In the genomic region with DNA sequence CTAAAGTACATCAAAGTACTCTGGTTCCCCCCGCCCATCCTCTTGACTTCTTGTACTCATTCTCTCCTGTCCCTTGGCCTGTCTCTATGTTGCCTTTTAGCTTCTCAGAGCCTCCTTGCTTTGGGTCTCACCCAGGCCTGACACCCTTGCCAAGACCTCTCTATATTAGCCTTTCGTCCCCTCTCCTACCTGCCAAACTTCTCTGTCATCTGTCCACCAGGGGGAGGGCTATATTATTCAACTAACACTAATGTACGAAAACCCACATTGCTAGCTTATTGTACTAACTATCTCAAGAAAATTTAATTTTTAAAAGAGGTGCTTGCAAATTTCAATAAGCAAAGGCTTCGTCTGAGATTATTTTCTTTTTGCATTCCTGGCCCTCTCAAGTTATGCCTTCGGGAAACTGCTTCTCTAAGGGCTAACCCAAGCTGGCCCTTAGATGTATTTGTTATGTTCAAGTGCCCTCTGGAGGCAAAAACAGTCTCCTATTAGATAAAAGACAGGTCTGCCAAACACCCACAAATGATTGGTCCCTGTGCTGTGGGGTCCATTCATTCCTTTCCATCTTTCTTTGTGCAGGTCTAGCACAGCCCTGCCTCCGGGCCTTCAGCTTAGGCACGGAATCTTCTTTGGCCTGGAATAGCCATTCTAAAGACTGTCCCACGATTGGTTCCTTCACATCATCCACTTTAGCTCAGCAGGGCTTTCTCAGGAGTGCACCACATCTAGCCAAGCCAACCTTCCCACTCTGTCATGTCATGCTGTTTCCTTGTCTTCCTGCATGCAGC, we compare ENCODE assay signal across 1 cellular context.
TF ChIP-seq lines count a peak whose summit lies in the region.

No MANE protein-coding gene starts in this region.

TF ChIP-seq in HepG2, 621 proteins besides CTCF, POLR2A, EP300 and RAD21 (continues in another document):
- TF ChIP-seq TRAFD1 (CRISPR knock-in tag; IDR thresholded peaks at IDR 0.05; ENCODE audit: borderline replicate concordance) (no peak), RFX5 (IDR thresholded peaks at IDR 0.05; ENCODE audit: low read depth, low read length) (no peak), ZNF569 (CRISPR knock-in tag; IDR thresholded peaks at IDR 0.05; ENCODE audit: borderline replicate concordance) (no peak), HMG20B (CRISPR knock-in tag; conservative IDR thresholded peaks at IDR 0.05) (no peak), ARID3A (IDR thresholded peaks at IDR 0.05; ENCODE audit: low read depth, low read length) (peak; percentile 30; the same call in 1 of the 2 replicates), ZNF777 (CRISPR knock-in tag; IDR thresholded peaks at IDR 0.05) (no peak), TCF12 (IDR thresholded peaks at IDR 0.05) (no peak), TCF12 (CRISPR knock-in tag; IDR thresholded peaks at IDR 0.05) (no peak), ASH2L (IDR thresholded peaks at IDR 0.05; ENCODE audit: insufficient read length, low read depth, low read length) (peak; percentile 47), RFX3 (CRISPR knock-in tag; IDR thresholded peaks at IDR 0.05) (no peak), ZBTB10 (CRISPR knock-in tag; IDR thresholded peaks at IDR 0.05; ENCODE audit: borderline replicate concordance) (no peak), ZNF441 (CRISPR knock-in tag; IDR thresholded peaks at IDR 0.05; ENCODE audit: borderline replicate concordance) (no peak), HNF4G (IDR thresholded peaks at IDR 0.05; ENCODE audit: borderline replicate concordance, low read depth, low read length) (no peak), HNF4G (CRISPR knock-in tag; IDR thresholded peaks at IDR 0.05; ENCODE audit: borderline replicate concordance, low read depth) (no peak), STAG1 (CRISPR knock-in tag; IDR thresholded peaks at IDR 0.05) (peak; percentile 68), ZNF550 (CRISPR knock-in tag; IDR thresholded peaks at IDR 0.05; ENCODE audit: borderline replicate concordance) (no peak), POGZ (CRISPR knock-in tag; IDR thresholded peaks at IDR 0.05) (no peak), MAFG (CRISPR knock-in tag; IDR thresholded peaks at IDR 0.05) (no peak), HMGXB4 (CRISPR knock-in tag; IDR thresholded peaks at IDR 0.05; ENCODE audit: borderline replicate concordance in 1 of 2, low read depth in 1 of 2) (peak; percentile 52 to 56; a peak in 2 of 4 replicates), NONO (IDR thresholded peaks at IDR 0.05) (no peak), NONO (CRISPR knock-in tag; conservative IDR thresholded peaks at IDR 0.05) (no peak), ZNF501 (CRISPR knock-in tag; IDR thresholded peaks at IDR 0.05) (no peak), ZNF367 (CRISPR knock-in tag; IDR thresholded peaks at IDR 0.05; ENCODE audit: borderline replicate concordance) (no peak), ZNF780A (CRISPR knock-in tag; IDR thresholded peaks at IDR 0.05) (no peak), ZNF556 (CRISPR knock-in tag; IDR thresholded peaks at IDR 0.05; ENCODE audit: borderline replicate concordance) (no peak), DMAP1 (CRISPR knock-in tag; IDR thresholded peaks at IDR 0.05) (no peak), SMAD3 (CRISPR knock-in tag; IDR thresholded peaks at IDR 0.05) (no peak), KAT8 (CRISPR knock-in tag; IDR thresholded peaks at IDR 0.05) (0 out of 2 replicates have a peak, but pooled peaks have one; percentile 2), SYNCRIP (IDR thresholded peaks at IDR 0.05; ENCODE audit: insufficient read depth, low read depth, low read length) (no peak), STAT6 (CRISPR knock-in tag; IDR thresholded peaks at IDR 0.05; ENCODE audit: borderline replicate concordance) (no peak), BHLHE40 (IDR thresholded peaks at IDR 0.05; ENCODE audit: low read length) (no peak), SIN3A (IDR thresholded peaks at IDR 0.05; ENCODE audit: borderline replicate concordance, low read depth, low read length) (no peak), POLR2AphosphoS2 (IDR thresholded peaks at IDR 0.05; ENCODE audit: low read depth, low read length) (no peak), BRD4 (CRISPR knock-in tag; IDR thresholded peaks at IDR 0.05) (no peak), HNRNPK (IDR thresholded peaks at IDR 0.05; ENCODE audit: low read depth, low read length, poor library complexity, severe bottlenecking) (no peak), IRF2 (CRISPR knock-in tag; IDR thresholded peaks at IDR 0.05) (no peak), AKNA (CRISPR knock-in tag; IDR thresholded peaks at IDR 0.05; ENCODE audit: borderline replicate concordance) (no peak), ZMYM3 (CRISPR knock-in tag; IDR thresholded peaks at IDR 0.05) (no peak), KDM5A (IDR thresholded peaks at IDR 0.05; ENCODE audit: borderline replicate concordance, low read length) (peak; percentile 77; the same call in 1 of the 2 replicates)
- TF ChIP-seq, protein P1, sequence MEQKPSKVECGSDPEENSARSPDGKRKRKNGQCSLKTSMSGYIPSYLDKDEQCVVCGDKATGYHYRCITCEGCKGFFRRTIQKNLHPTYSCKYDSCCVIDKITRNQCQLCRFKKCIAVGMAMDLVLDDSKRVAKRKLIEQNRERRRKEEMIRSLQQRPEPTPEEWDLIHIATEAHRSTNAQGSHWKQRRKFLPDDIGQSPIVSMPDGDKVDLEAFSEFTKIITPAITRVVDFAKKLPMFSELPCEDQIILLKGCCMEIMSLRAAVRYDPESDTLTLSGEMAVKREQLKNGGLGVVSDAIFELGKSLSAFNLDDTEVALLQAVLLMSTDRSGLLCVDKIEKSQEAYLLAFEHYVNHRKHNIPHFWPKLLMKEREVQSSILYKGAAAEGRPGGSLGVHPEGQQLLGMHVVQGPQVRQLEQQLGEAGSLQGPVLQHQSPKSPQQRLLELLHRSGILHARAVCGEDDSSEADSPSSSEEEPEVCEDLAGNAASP (CRISPR knock-in tag; IDR thresholded peaks at IDR 0.05; ENCODE audit: borderline replicate concordance) = no peak
- TF ChIP-seq, protein P2, sequence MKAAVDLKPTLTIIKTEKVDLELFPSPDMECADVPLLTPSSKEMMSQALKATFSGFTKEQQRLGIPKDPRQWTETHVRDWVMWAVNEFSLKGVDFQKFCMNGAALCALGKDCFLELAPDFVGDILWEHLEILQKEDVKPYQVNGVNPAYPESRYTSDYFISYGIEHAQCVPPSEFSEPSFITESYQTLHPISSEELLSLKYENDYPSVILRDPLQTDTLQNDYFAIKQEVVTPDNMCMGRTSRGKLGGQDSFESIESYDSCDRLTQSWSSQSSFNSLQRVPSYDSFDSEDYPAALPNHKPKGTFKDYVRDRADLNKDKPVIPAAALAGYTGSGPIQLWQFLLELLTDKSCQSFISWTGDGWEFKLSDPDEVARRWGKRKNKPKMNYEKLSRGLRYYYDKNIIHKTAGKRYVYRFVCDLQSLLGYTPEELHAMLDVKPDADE (CRISPR knock-in tag; IDR thresholded peaks at IDR 0.05) = no peak
